1 cellular context compared by ENCODE assay signal in genomic region chr10:101607124-101607523, GRCh38.
TF ChIP-seq lines count a peak whose summit lies in the region.

No MANE protein-coding gene starts in this region.

TF ChIP-seq in WTC11, 78 proteins besides CTCF, POLR2A, EP300 and RAD21 (continued from another document):
- no peak for TF ChIP-seq ZNF532 (CRISPR knock-in tag; IDR thresholded peaks at IDR 0.05; ENCODE audit: borderline replicate concordance)
- TF ChIP-seq, protein P1, sequence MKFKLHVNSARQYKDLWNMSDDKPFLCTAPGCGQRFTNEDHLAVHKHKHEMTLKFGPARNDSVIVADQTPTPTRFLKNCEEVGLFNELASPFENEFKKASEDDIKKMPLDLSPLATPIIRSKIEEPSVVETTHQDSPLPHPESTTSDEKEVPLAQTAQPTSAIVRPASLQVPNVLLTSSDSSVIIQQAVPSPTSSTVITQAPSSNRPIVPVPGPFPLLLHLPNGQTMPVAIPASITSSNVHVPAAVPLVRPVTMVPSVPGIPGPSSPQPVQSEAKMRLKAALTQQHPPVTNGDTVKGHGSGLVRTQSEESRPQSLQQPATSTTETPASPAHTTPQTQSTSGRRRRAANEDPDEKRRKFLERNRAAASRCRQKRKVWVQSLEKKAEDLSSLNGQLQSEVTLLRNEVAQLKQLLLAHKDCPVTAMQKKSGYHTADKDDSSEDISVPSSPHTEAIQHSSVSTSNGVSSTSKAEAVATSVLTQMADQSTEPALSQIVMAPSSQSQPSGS (CRISPR knock-in tag; IDR thresholded peaks at IDR 0.05; ENCODE audit: borderline replicate concordance, low read depth), result no peak
- no peak for TF ChIP-seq IRF2 (CRISPR knock-in tag; IDR thresholded peaks at IDR 0.05; ENCODE audit: borderline replicate concordance, low read depth)
- TF ChIP-seq PRRX2 (CRISPR knock-in tag; IDR thresholded peaks at IDR 0.05), result no peak
- TF ChIP-seq NFYB (CRISPR knock-in tag; conservative IDR thresholded peaks at IDR 0.05; ENCODE audit: low read depth), result no peak
- TF ChIP-seq, protein P2, sequence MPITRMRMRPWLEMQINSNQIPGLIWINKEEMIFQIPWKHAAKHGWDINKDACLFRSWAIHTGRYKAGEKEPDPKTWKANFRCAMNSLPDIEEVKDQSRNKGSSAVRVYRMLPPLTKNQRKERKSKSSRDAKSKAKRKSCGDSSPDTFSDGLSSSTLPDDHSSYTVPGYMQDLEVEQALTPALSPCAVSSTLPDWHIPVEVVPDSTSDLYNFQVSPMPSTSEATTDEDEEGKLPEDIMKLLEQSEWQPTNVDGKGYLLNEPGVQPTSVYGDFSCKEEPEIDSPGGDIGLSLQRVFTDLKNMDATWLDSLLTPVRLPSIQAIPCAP (CRISPR knock-in tag; IDR thresholded peaks at IDR 0.05), result no peak
- no peak for TF ChIP-seq E2F1 (CRISPR knock-in tag; IDR thresholded peaks at IDR 0.05)
- no peak for TF ChIP-seq CREM (CRISPR knock-in tag; IDR thresholded peaks at IDR 0.05)
TF ChIP-seq in WTC11: peak in this region for 0.
